ENCODE assay signal across 18 cellular contexts in genomic region chr2:240347373-240347940, GRCh38.
A peak's percentile ranks its signal among the peaks of the same experiment; 100 is the strongest.
DNase-seq lines count a peak whose midpoint lies in the region; ATAC-seq and TF ChIP-seq lines count a peak whose summit lies in the region.
"Had no signal": no experiment of that assay in that cellular context is flagged by ENCODE, and none has a peak within 500 bp of the region (broad histone marks: within the 10 kb centered on the region; RNA-seq: fewer than 3 reads in every experiment).

No MANE protein-coding gene starts in this region.

- H2AFZ ChIP-seq in osteoblast (ENCODE audit: low read length): no peak overlapping the region

- no peak overlapping the region for H3K4me3 ChIP-seq in heart right ventricle
- H3K4me3 ChIP-seq in osteoblast (ENCODE audit: insufficient read depth, low read length): no peak overlapping the region
- no peak overlapping the region for H3K4me3 ChIP-seq in thyroid gland (replicated peaks in 1 of 3)
- H3K4me3 ChIP-seq: GM12878, HAP-1 had no signal

- H3K9me3 Mint-ChIP-seq in type B pancreatic cell: no peaks in the 10 kb centered on the region
- H3K9me3 Mint-ChIP-seq: CD4-positive, CD25-positive, alpha-beta regulatory T cell had no signal

- no peaks in the 10 kb centered on the region for H3K79me2 ChIP-seq in osteoblast (ENCODE audit: insufficient read depth, low read length)

- no peaks in the 10 kb centered on the region for H4K20me1 ChIP-seq in osteoblast (ENCODE audit: insufficient read depth, low read length)

- H3K36me3 ChIP-seq in heart right ventricle (no peaks in the 10 kb centered on the region), osteoblast (ENCODE audit: insufficient read depth, low read length) (no peaks in the 10 kb centered on the region), thyroid gland (no peaks in the 10 kb centered on the region)
- H3K36me3 ChIP-seq: HAP-1 had no signal

- H3K27me3 ChIP-seq in heart right ventricle: peaks cover 0 to 7% (median 0%) of the 10 kb centered on the region in 7 donors
- no peaks in the 10 kb centered on the region for H3K27me3 ChIP-seq in osteoblast (ENCODE audit: insufficient read depth, low read length)
- H3K27me3 ChIP-seq in thyroid gland: no peaks in the 10 kb centered on the region

- no peak overlapping the region for H3K4me2 ChIP-seq in osteoblast (ENCODE audit: insufficient read depth, low read length)

- peaks cover 0 to 16% (median 6%) of the 10 kb centered on the region in 11 donors for H3K9me3 ChIP-seq in heart right ventricle
- peaks cover 9% of the 10 kb centered on the region for H3K9me3 ChIP-seq in osteoblast (ENCODE audit: low read depth, low read length)
- no peaks in the 10 kb centered on the region for H3K9me3 ChIP-seq in thyroid gland
- H3K9me3 ChIP-seq: HAP-1 had no signal

- no peak overlapping the region for H3K27ac Mint-ChIP-seq in type B pancreatic cell
- H3K27ac Mint-ChIP-seq: B cell; CD4-positive, CD25-positive, alpha-beta regulatory T cell; CD8-positive, alpha-beta memory T cell had no signal

- H3K36me3 Mint-ChIP-seq in type B pancreatic cell: no peaks in the 10 kb centered on the region
- H3K36me3 Mint-ChIP-seq: CD4-positive, CD25-positive, alpha-beta regulatory T cell; CD8-positive, alpha-beta memory T cell had no signal

- H3K27ac ChIP-seq in heart right ventricle (no peak overlapping the region), osteoblast (ENCODE audit: low read depth, low read length) (no peak overlapping the region), thyroid gland (peak overlapping the region in 2 of 3 donors; percentile 58 to 65)

- intact Hi-C loops in left ventricle myocardium superior (cut with micrococcal nuclease): no loop called here
- intact Hi-C loops in heart right ventricle (cut with DNase I): loop anchor here in 3 of 10 donors (5.0 to 10.0 kb wide), 3 partner anchors 113 to 123 kb away; no protein-coding TSS in a partner anchor
- intact Hi-C loops in thyroid gland (cut with DNase I): no loop called here

- ATAC-seq in left ventricle myocardium superior (no peak), heart right ventricle (no peak)
- ATAC-seq: GM12878 had no signal

- no peak for TF ChIP-seq POLR2A in thyroid gland (IDR thresholded peaks at IDR 0.05)

- no peaks in the 10 kb centered on the region for H3K4me1 Mint-ChIP-seq in type B pancreatic cell (ENCODE audit: unreplicated experiment)
- H3K4me1 Mint-ChIP-seq: B cell; CD4-positive, CD25-positive, alpha-beta regulatory T cell; CD8-positive, alpha-beta memory T cell had no signal

- TF ChIP-seq CTCF in heart right ventricle (IDR thresholded peaks at IDR 0.05) (no peak), osteoblast (IDR thresholded peaks at IDR 0.05; ENCODE audit: extremely low read depth, low read depth, low read length) (no peak), thyroid gland (IDR thresholded peaks at IDR 0.05) (no peak), type B pancreatic cell (conservative IDR thresholded peaks at IDR 0.05) (no peak)

- H3K27me3 Mint-ChIP-seq in type B pancreatic cell: peaks cover 13% of the 10 kb centered on the region
- H3K27me3 Mint-ChIP-seq: CD4-positive, CD25-positive, alpha-beta regulatory T cell had no signal

- H3K4me3 Mint-ChIP-seq in type B pancreatic cell: no peak overlapping the region
- H3K4me3 Mint-ChIP-seq: B cell; CD4-positive, CD25-positive, alpha-beta regulatory T cell had no signal

- WGBS in heart right ventricle, 2 donors: 88 to 89% methylated on average over 13 of the region's 13 CpGs
- WGBS in thyroid gland, 2 donors: 37 to 48% methylated on average over 6 to 9 of the region's 13 CpGs

- DNase-seq in left ventricle myocardium superior (peak; percentile 10), heart right ventricle (no peak), osteoblast (ENCODE audit: insufficient read length, low spot score, missing footprints) (peak; percentile 66), thyroid gland (peak; percentile 71 to 75), SKM-1 (lab: John Stamatoyannopoulos, UW; ENCODE audit: unreplicated experiment) (no peak), type B pancreatic cell (ENCODE audit: extremely low spot score, unreplicated experiment) (no peak), nucleus accumbens (lab: John Stamatoyannopoulos, UW) (no peak)
- DNase-seq: 8988T; CD4-positive, CD25-positive, alpha-beta regulatory T cell; CD8-positive, alpha-beta memory T cell; COR-L47; DMS 273 treated with DMSO at 0.1 percent for 48 hours; DMS53; DND-41; EL had no signal

- H3K4me1 ChIP-seq in heart right ventricle (peaks cover 0 to 23% (median 0%) of the 10 kb centered on the region in 9 donors), osteoblast (ENCODE audit: insufficient read depth, low read length) (no peaks in the 10 kb centered on the region), thyroid gland (peaks cover 15 to 30% of the 10 kb centered on the region in 2 donors)
- H3K4me1 ChIP-seq: HAP-1 had no signal

Comparison
In these comparisons a context has a peak if more than half of its experiments do, and no peak if none do; other contexts are left out.
1. DNase-seq: peak in left ventricle myocardium superior (single experiment), osteoblast (single experiment) and thyroid gland (2 of 2); none in heart right ventricle (0 of 2), SKM-1 (single experiment), type B pancreatic cell (single experiment) and nucleus accumbens (0 of 56).
2. H3K27ac ChIP-seq: peak in thyroid gland (2 of 3); none in heart right ventricle (0 of 10) and osteoblast (single experiment).